In the genomic region with DNA sequence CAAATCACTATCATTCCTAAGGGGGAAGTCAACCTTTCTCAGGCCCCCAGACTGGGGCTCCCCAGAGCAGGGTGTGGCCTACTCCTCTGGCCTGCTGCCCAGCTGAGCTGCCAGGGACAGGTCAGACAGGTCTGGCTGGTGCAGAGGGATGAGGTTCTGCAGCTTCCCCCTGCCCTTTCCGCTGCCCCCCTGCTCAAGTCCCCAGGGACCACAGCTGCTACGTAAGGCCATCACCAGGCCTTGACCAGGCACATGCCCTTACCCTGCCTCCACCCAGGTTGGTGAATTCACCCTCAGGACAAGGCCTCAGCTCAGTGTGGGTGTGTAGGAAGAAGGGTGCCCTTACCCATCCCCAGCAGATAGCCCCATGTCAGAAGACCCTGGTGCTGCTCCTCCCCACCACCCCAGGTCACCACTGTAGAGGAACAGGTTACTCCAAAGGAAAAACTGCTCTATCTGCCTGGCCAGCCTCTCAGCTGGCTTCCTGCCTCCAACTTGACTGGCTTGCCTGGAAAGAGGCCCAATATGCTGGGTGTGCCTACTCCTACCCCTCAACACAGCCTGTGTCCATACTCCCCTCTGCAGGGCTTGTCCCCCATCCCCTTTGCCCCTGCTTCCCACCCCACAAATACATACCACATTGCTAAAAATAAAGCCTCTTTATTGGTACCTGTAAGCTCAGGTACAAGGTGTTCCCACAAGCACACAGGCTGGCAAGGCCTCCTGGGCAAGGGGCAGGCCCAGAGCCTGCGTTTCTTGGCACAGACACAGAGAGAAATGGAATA, we compare ENCODE assay signal across 9 cellular contexts. TPM values are rescaled to one million over a fixed set of nuclear protein-coding genes. Genes with fewer than 3 reads are reported as not detected.
DNase-seq lines count a peak whose midpoint lies in the region; ATAC-seq and TF ChIP-seq lines count a peak whose summit lies in the region.
"Had no signal": no experiment of that assay in that cellular context is flagged by ENCODE, and none has a peak within 500 bp of the region (broad histone marks: within the 10 kb centered on the region; RNA-seq: fewer than 3 reads in every experiment).

No MANE protein-coding gene starts in this region.

- no peak for TF ChIP-seq CTCF in suprapubic skin (IDR thresholded peaks at IDR 0.05)

- no peaks in the 10 kb centered on the region for H3K27me3 Mint-ChIP-seq in activated T-helper 17 cell treated with anti-CD3 and anti-CD28 coated beads, Interleukin-2, amount 50 U/mL, for 72 hours

- H3K9me3 ChIP-seq in suprapubic skin = no peaks in the 10 kb centered on the region

- ATAC-seq in activated T-helper 17 cell treated with anti-CD3 and anti-CD28 coated beads, Interleukin-2, amount 50 U/mL, for 72 hours (replicated peaks) = peak; percentile 4
- no peak for ATAC-seq in HG03439 (IDR thresholded peaks at IDR 0.05; ENCODE audit: unreplicated experiment)

- peaks cover 56% of the 10 kb centered on the region for H3K36me3 ChIP-seq in suprapubic skin

- H3K4me3 Mint-ChIP-seq in activated T-helper 17 cell treated with anti-CD3 and anti-CD28 coated beads, Interleukin-2, amount 50 U/mL, for 72 hours = peak overlapping the region; percentile 59

- DNase-seq in NCI-H748 (lab: John Stamatoyannopoulos, UW; ENCODE audit: unreplicated experiment) (peak; percentile 66), NCI-H748 treated with DMSO at 0.1 percent for 48 hours (lab: John Stamatoyannopoulos, UW) (no peak), iris pigment epithelial cell (ENCODE audit: low read depth) (peak; percentile 63), suprapubic skin (ENCODE audit: low spot score in 2 of 2) (peak; percentile 88), NCI-H1694 (lab: John Stamatoyannopoulos, UW) (no peak), NCI-H146 (lab: John Stamatoyannopoulos, UW) (no peak)

- H3K9me3 Mint-ChIP-seq in activated T-helper 17 cell treated with anti-CD3 and anti-CD28 coated beads, Interleukin-2, amount 50 U/mL, for 72 hours = no peaks in the 10 kb centered on the region

- H3K4me1 ChIP-seq in suprapubic skin = peaks cover 79% of the 10 kb centered on the region

- WGBS in suprapubic skin = 13% methylated on average over 1 of the region's 3 CpGs

- H3K4me1 Mint-ChIP-seq in activated T-helper 17 cell treated with anti-CD3 and anti-CD28 coated beads, Interleukin-2, amount 50 U/mL, for 72 hours = peaks cover 56% of the 10 kb centered on the region

- H3K4me3 ChIP-seq in suprapubic skin = peak overlapping the region; percentile 31

- peak overlapping the region; percentile 81 for H3K27ac Mint-ChIP-seq in activated T-helper 17 cell treated with anti-CD3 and anti-CD28 coated beads, Interleukin-2, amount 50 U/mL, for 72 hours

- H3K27ac ChIP-seq in suprapubic skin = peak overlapping the region; percentile 94

- no peak for TF ChIP-seq POLR2A in suprapubic skin (IDR thresholded peaks at IDR 0.05)

- peaks cover 92% of the 10 kb centered on the region for H3K36me3 Mint-ChIP-seq in activated T-helper 17 cell treated with anti-CD3 and anti-CD28 coated beads, Interleukin-2, amount 50 U/mL, for 72 hours (ENCODE audit: low read depth)

- H3K27me3 ChIP-seq in suprapubic skin = no peaks in the 10 kb centered on the region

- no peak for TF ChIP-seq EP300 in suprapubic skin (IDR thresholded peaks at IDR 0.05)

RNA-seq across cellular contexts. Expression of a gene that starts 12.0 kb away (rescaled TPM):
- 100 to 1,000 TPM in 1 of 2 donors, 10 to 100 TPM in 1; 42.9 to 145 TPM for total RNA-seq in activated T-helper 17 cell treated with anti-CD3 and anti-CD28 coated beads, Interleukin-2, amount 50 U/mL, for 72 hours
- 100 to 1,000 TPM in 2 of 4 donors, 10 to 100 TPM in 2; 69.1 to 234 (median 156) TPM for total RNA-seq in suprapubic skin

RNA-seq across cellular contexts. Expression of a gene that starts 33.9 kb away (rescaled TPM):
- 1 to 10 TPM; 2.7 to 4.7 TPM for total RNA-seq in activated T-helper 17 cell treated with anti-CD3 and anti-CD28 coated beads, Interleukin-2, amount 50 U/mL, for 72 hours
- total RNA-seq in suprapubic skin = 10 to 100 TPM in 1 of 4 donors, 1 to 10 TPM in 3; 1.2 to 11.0 (median 4.7) TPM

RNA-seq across cellular contexts. Expression of a gene that starts 34.0 kb away (rescaled TPM):
- 10 to 100 TPM; 21.2 to 24.2 TPM for total RNA-seq in activated T-helper 17 cell treated with anti-CD3 and anti-CD28 coated beads, Interleukin-2, amount 50 U/mL, for 72 hours
- total RNA-seq in suprapubic skin = 100 to 1,000 TPM in 1 of 4 donors, 10 to 100 TPM in 3; 51.3 to 101 (median 73.8) TPM

RNA-seq across cellular contexts. Expression of a gene that starts 51.0 kb away (rescaled TPM):
- total RNA-seq in activated T-helper 17 cell treated with anti-CD3 and anti-CD28 coated beads, Interleukin-2, amount 50 U/mL, for 72 hours = 10 to 100 TPM in 1 of 2 donors, under 1 TPM in 1; 0.99 to 17.2 TPM
- total RNA-seq in suprapubic skin = not detected
- total RNA-seq: NCI-H460 had no signal

Comparison
In these comparisons a context has a peak if more than half of its experiments do, and no peak if none do; other contexts are left out.
1. DNase-seq: peak in NCI-H748 (single experiment), iris pigment epithelial cell (single experiment) and suprapubic skin (2 of 2); none in NCI-H748 treated with DMSO at 0.1 percent for 48 hours (single experiment), NCI-H1694 (single experiment) and NCI-H146 (single experiment).